Comparison of ENCODE assay signal across 8 cellular contexts in the genomic region with DNA sequence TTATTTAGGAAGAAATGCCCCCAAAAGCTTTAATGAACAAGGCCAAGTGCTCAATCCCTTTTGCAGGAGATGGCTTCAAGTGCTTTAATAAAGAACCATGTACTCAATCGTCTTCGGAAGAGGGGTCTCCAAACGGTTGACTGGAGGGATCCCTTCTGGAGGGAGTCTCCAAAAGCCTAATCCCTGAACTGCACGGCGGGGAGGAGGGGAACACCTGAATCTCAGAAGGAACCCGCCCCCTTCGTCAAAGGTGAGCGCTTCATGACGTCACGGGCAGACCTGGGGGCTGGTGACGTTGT. TPM values are rescaled to one million over a fixed set of nuclear protein-coding genes. Genes with fewer than 3 reads are reported as not detected.
DNase-seq lines count a peak whose midpoint lies in the region; ATAC-seq and TF ChIP-seq lines count a peak whose summit lies in the region.

No MANE protein-coding gene starts in this region.

- ATAC-seq in HG03439 (IDR thresholded peaks at IDR 0.05; ENCODE audit: unreplicated experiment) (no peak), GM19452 (IDR thresholded peaks at IDR 0.05; ENCODE audit: unreplicated experiment) (no peak)

- peak overlapping the region; percentile 87 for H3K4me3 ChIP-seq in epithelial cell of proximal tubule (ENCODE audit: low read depth, low read length)

- peak overlapping the region; percentile 97 for H3K4me3 Mint-ChIP-seq in osteocyte (ENCODE audit: unreplicated experiment)

- peaks cover 22% of the 10 kb centered on the region for H3K4me1 Mint-ChIP-seq in osteocyte (ENCODE audit: unreplicated experiment)

- H3K27ac Mint-ChIP-seq in osteocyte (ENCODE audit: unreplicated experiment) = peak overlapping the region; percentile 98

- H3K27me3 Mint-ChIP-seq in osteocyte (ENCODE audit: unreplicated experiment) = no peaks in the 10 kb centered on the region

- TF ChIP-seq CTCF in epithelial cell of proximal tubule (conservative IDR thresholded peaks at IDR 0.05; ENCODE audit: low read depth, low read length) = no peak
- TF ChIP-seq CTCF in osteocyte (IDR thresholded peaks at IDR 0.05) = no peak

- H3K9me3 Mint-ChIP-seq in osteocyte (ENCODE audit: unreplicated experiment) = no peaks in the 10 kb centered on the region

- DNase-seq in NCI-H1436 treated with DMSO at 0.1 percent for 48 hours (lab: John Stamatoyannopoulos, UW) (peak; percentile 55), NCI-H1436 (lab: John Stamatoyannopoulos, UW) (no peak), epithelial cell of proximal tubule (ENCODE audit: low read depth) (no peak), osteocyte (ENCODE audit: extremely low spot score, unreplicated experiment) (no peak), NCI-H510A (lab: John Stamatoyannopoulos, UW) (no peak)
- DNase-seq in activated CD4-positive, alpha-beta T cell treated with anti-CD3 and anti-CD28 coated beads, Interleukin-2, amount 50 U/mL, for 1 hour = peak; percentile 82

- peaks cover 37% of the 10 kb centered on the region for H3K36me3 Mint-ChIP-seq in osteocyte (ENCODE audit: unreplicated experiment)

RNA-seq across cellular contexts. Expression of gene PAF1, which starts 0.5 kb away (rescaled TPM):
- total RNA-seq in epithelial cell of proximal tubule (63.4 and 72.6 TPM in 2 replicates), osteocyte (45.6 and 45.9 TPM in 2 replicates)

RNA-seq across cellular contexts. Expression of gene MED29, which starts 0.8 kb away (rescaled TPM):
- total RNA-seq in epithelial cell of proximal tubule (20.9 and 34.9 TPM in 2 replicates), osteocyte (37.1 and 38.7 TPM in 2 replicates)

RNA-seq across cellular contexts. Expression of gene ZFP36, which starts 16.2 kb away (rescaled TPM):
- total RNA-seq in epithelial cell of proximal tubule (9.7 and 10.0 TPM in 2 replicates), osteocyte (81.5 and 105 TPM in 2 replicates)

RNA-seq across cellular contexts. Expression of gene PLEKHG2, which starts 22.1 kb away (rescaled TPM):
- total RNA-seq in epithelial cell of proximal tubule = 17.7 and 22.3 TPM in 2 replicates
- total RNA-seq in osteocyte = 131 and 150 TPM in 2 replicates

RNA-seq across cellular contexts. Expression of gene RPS16, which starts 45.3 kb away (rescaled TPM):
- total RNA-seq in epithelial cell of proximal tubule (2,362 and 2,974 TPM in 2 replicates), osteocyte (1,827 and 1,860 TPM in 2 replicates)

Comparison
In these comparisons a context has a peak if more than half of its experiments do, and no peak if none do; other contexts are left out.
1. DNase-seq: peak in NCI-H1436 treated with DMSO at 0.1 percent for 48 hours (single experiment) and activated CD4-positive, alpha-beta T cell treated with anti-CD3 and anti-CD28 coated beads, Interleukin-2, amount 50 U/mL, for 1 hour (single experiment); none in NCI-H1436 (single experiment), epithelial cell of proximal tubule (single experiment), osteocyte (single experiment) and NCI-H510A (single experiment).